Comparison of ENCODE assay signal across 1 cellular context in the genomic region with DNA sequence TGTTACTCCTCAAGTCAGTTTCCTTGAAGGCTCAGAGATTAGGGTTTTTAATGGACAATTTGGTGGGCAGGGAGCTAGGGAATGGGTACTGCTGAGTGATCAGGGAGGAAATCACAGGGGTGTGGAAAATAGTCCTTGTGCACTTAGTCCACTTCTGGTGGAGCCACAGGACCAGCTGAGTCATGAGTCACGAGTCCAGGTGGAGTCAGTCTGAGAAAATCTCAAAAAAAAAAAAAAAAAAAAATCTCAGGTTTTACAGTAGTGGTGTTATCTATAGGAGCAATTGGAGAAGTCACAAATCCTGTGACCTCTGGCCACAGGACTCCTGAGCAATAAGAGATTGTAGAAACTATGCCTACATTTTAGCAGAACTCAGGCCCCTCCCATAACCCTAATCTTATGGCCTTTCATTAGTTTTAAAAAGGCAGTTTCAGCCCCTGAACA.
TF ChIP-seq lines count a peak whose summit lies in the region.

No MANE protein-coding gene starts in this region.

TF ChIP-seq in K562, 482 proteins besides CTCF, POLR2A, EP300 and RAD21 (continued from another document):
- TF ChIP-seq ZC3H8 (IDR thresholded peaks at IDR 0.05) (no peak), NR2C1 (IDR thresholded peaks at IDR 0.05) (no peak), NR2C1 (tag; IDR thresholded peaks at IDR 0.05) (peak; percentile 47; the same call in 1 of the 2 replicates), SNRNP70 (optimal IDR thresholded peaks at IDR 0.05; ENCODE audit: low read depth, low read length) (no peak), VEZF1 (CRISPR knock-in tag; IDR thresholded peaks at IDR 0.05) (0 out of 2 replicates have a peak, but pooled peaks have one; percentile 18), ILK (tag; IDR thresholded peaks at IDR 0.05; ENCODE audit: borderline replicate concordance, low read depth) (no peak), AFF1 (IDR thresholded peaks at IDR 0.05; ENCODE audit: low read depth in 1 of 2, partially characterized antibody in 2 of 2) (peak in 1 of 2 experiments; percentile 63), FOS (IDR thresholded peaks at IDR 0.05; ENCODE audit: extremely low read depth, insufficient read length) (no peak), CBFA2T3 (IDR thresholded peaks at IDR 0.05) (peak; percentile 91), ZNF175 (CRISPR knock-in tag; IDR thresholded peaks at IDR 0.05; ENCODE audit: low read depth) (peak; percentile 58; the same call in 1 of the 2 replicates), FOXK2 (conservative IDR thresholded peaks at IDR 0.05 in 1 of 2, IDR thresholded peaks at IDR 0.05 in 1 of 2; ENCODE audit: low read depth in 2 of 2) (peak in 1 of 2 experiments; percentile 40; a peak in 1 of 4 replicates), BCOR (IDR thresholded peaks at IDR 0.05) (0 out of 2 replicates have a peak, but pooled peaks have one; percentile 23), TARDBP (IDR thresholded peaks at IDR 0.05) (no peak), NCOA1 (IDR thresholded peaks at IDR 0.05; ENCODE audit: low read depth) (no peak)
- TF ChIP-seq, protein P1, sequence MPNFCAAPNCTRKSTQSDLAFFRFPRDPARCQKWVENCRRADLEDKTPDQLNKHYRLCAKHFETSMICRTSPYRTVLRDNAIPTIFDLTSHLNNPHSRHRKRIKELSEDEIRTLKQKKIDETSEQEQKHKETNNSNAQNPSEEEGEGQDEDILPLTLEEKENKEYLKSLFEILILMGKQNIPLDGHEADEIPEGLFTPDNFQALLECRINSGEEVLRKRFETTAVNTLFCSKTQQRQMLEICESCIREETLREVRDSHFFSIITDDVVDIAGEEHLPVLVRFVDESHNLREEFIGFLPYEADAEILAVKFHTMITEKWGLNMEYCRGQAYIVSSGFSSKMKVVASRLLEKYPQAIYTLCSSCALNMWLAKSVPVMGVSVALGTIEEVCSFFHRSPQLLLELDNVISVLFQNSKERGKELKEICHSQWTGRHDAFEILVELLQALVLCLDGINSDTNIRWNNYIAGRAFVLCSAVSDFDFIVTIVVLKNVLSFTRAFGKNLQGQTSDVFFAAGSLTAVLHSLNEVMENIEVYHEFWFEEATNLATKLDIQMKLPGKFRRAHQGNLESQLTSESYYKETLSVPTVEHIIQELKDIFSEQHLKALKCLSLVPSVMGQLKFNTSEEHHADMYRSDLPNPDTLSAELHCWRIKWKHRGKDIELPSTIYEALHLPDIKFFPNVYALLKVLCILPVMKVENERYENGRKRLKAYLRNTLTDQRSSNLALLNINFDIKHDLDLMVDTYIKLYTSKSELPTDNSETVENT (CRISPR knock-in tag; IDR thresholded peaks at IDR 0.05): no peak
- TF ChIP-seq, protein P2, sequence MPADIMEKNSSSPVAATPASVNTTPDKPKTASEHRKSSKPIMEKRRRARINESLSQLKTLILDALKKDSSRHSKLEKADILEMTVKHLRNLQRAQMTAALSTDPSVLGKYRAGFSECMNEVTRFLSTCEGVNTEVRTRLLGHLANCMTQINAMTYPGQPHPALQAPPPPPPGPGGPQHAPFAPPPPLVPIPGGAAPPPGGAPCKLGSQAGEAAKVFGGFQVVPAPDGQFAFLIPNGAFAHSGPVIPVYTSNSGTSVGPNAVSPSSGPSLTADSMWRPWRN (IDR thresholded peaks at IDR 0.05; ENCODE audit: low read depth): peak; percentile 94
- TF ChIP-seq, protein P3, sequence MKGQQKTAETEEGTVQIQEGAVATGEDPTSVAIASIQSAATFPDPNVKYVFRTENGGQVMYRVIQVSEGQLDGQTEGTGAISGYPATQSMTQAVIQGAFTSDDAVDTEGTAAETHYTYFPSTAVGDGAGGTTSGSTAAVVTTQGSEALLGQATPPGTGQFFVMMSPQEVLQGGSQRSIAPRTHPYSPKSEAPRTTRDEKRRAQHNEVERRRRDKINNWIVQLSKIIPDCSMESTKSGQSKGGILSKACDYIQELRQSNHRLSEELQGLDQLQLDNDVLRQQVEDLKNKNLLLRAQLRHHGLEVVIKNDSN (CRISPR knock-in tag; IDR thresholded peaks at IDR 0.05): peak; percentile 40; the same call in 1 of the 2 replicates
- TF ChIP-seq, protein P4, sequence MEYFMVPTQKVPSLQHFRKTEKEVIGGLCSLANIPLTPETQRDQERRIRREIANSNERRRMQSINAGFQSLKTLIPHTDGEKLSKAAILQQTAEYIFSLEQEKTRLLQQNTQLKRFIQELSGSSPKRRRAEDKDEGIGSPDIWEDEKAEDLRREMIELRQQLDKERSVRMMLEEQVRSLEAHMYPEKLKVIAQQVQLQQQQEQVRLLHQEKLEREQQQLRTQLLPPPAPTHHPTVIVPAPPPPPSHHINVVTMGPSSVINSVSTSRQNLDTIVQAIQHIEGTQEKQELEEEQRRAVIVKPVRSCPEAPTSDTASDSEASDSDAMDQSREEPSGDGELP (CRISPR knock-in tag; IDR thresholded peaks at IDR 0.05; ENCODE audit: borderline replicate concordance): peak; percentile 36; the same call in 1 of the 2 replicates
TF ChIP-seq in K562: peak in this region for 78.
